In genomic region chr15:27365441-27365840, GRCh38 we compare ENCODE assay signal across 6 cellular contexts.
"Had no signal": no experiment of that assay in that cellular context is flagged by ENCODE, and none has a peak within 500 bp of the region (broad histone marks: within the 10 kb centered on the region; RNA-seq: fewer than 3 reads in every experiment).

No MANE protein-coding gene starts in this region.

- H3K4me3 ChIP-seq: GM23338, K562 had no signal

- DNase-seq: H9, HCEC 1CT, IMR-90, KG1 had no signal
